Comparison of ENCODE assay signal across 1 cellular context in the genomic region with DNA sequence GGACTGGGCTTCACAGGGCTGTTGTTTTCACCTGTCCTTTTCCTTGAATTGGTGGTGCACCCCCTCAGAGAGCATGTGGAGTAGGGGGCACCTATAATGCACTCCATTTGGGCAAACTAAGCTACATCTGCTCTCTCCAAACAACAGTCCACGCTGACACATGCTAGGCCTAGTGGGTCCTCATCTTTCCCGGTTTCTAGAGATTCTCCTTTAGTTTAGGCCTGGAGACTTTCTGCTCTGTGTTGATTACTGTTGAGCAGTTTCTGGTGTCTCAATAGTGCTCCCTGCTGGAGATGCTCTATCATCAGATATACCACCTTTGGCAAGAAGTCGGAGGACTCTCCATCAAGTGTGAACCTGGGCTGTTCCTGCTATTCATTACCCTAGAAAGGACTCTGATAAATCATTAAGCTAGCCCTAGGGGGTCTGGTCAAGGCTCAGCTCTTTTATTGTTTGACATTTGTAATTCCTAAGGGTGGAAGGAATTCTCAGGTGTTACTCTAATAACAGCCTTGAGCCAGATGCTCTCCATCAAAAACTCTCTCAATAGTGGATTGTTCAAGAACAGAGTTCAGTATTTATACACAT.
TF ChIP-seq lines count a peak whose summit lies in the region.

No MANE protein-coding gene starts in this region.

TF ChIP-seq in K562, 482 proteins besides CTCF, POLR2A, EP300 and RAD21 (continued from another document):
- TF ChIP-seq ZNF592 (IDR thresholded peaks at IDR 0.05) (peak; percentile 39; the same call in 1 of the 2 replicates), JUND (IDR thresholded peaks at IDR 0.05; ENCODE audit: borderline replicate concordance, low read depth, low read length) (0 out of 2 replicates have a peak, but pooled peaks have one; percentile 50), JUND (tag; IDR thresholded peaks at IDR 0.05; ENCODE audit: borderline replicate concordance, low read depth, low read length) (no peak; the same call in 2 of the 3 replicates), ZBTB8A (IDR thresholded peaks at IDR 0.05; ENCODE audit: partially characterized antibody) (no peak), RHOXF2B (CRISPR knock-in tag; conservative IDR thresholded peaks at IDR 0.05) (no peak), TBL1XR1 (IDR thresholded peaks at IDR 0.05; ENCODE audit: low read length in 2 of 2) (peak in 1 of 2 experiments; percentile 35; a peak in 1 of 4 replicates), FOS (IDR thresholded peaks at IDR 0.05; ENCODE audit: extremely low read depth, insufficient read length) (no peak), CC2D1A (IDR thresholded peaks at IDR 0.05) (peak; percentile 69; the same call in 1 of the 2 replicates), PTTG1 (tag; IDR thresholded peaks at IDR 0.05; ENCODE audit: low read depth) (no peak), TOE1 (IDR thresholded peaks at IDR 0.05; ENCODE audit: borderline replicate concordance) (no peak), TOE1 (CRISPR knock-in tag; IDR thresholded peaks at IDR 0.05; ENCODE audit: borderline replicate concordance, low read depth) (no peak), MAFK (IDR thresholded peaks at IDR 0.05; ENCODE audit: low read length) (peak; percentile 15; the same call in 1 of the 2 replicates), ARID3A (IDR thresholded peaks at IDR 0.05; ENCODE audit: borderline replicate concordance, low read depth, low read length) (0 out of 2 replicates have a peak, but pooled peaks have one; percentile 44), RBM14 (IDR thresholded peaks at IDR 0.05; ENCODE audit: borderline replicate concordance, insufficient read depth, low read depth, low read length) (no peak), RBM25 (IDR thresholded peaks at IDR 0.05; ENCODE audit: low read depth, low read length, severe bottlenecking) (no peak), NFIC (IDR thresholded peaks at IDR 0.05) (no peak), JUNB (CRISPR knock-in tag; conservative IDR thresholded peaks at IDR 0.05) (no peak), RCOR1 (IDR thresholded peaks at IDR 0.05; ENCODE audit: borderline replicate concordance in 1 of 2, low read depth in 2 of 2, low read length in 2 of 2) (0 out of 4 replicates have a peak, but pooled peaks of 1 of the 2 experiments have one; percentile 50), MYC (IDR thresholded peaks at IDR 0.05; ENCODE audit: low read depth, low read length) (peak; percentile 40; the same call in 1 of the 2 replicates), MYC (CRISPR knock-in tag; IDR thresholded peaks at IDR 0.05; ENCODE audit: borderline replicate concordance, low read depth) (no peak), HMG20A (CRISPR knock-in tag; conservative IDR thresholded peaks at IDR 0.05) (no peak), YBX1 (IDR thresholded peaks at IDR 0.05) (no peak), MAFF (IDR thresholded peaks at IDR 0.05; ENCODE audit: low read length) (0 out of 2 replicates have a peak, but pooled peaks have one; percentile 17), CTBP1 (IDR thresholded peaks at IDR 0.05; ENCODE audit: borderline replicate concordance) (no peak), ATF4 (CRISPR knock-in tag; IDR thresholded peaks at IDR 0.05) (no peak), DEAF1 (CRISPR knock-in tag; IDR thresholded peaks at IDR 0.05) (peak; percentile 97), ZBTB17 (CRISPR knock-in tag; IDR thresholded peaks at IDR 0.05) (no peak), TCF3 (CRISPR knock-in tag; IDR thresholded peaks at IDR 0.05) (peak; percentile 25; the same call in 1 of the 2 replicates), CEBPB (tag; IDR thresholded peaks at IDR 0.05) (no peak), ZFX (CRISPR knock-in tag; IDR thresholded peaks at IDR 0.05) (no peak; the same call in 1 of the 2 replicates)
- TF ChIP-seq, protein P1, sequence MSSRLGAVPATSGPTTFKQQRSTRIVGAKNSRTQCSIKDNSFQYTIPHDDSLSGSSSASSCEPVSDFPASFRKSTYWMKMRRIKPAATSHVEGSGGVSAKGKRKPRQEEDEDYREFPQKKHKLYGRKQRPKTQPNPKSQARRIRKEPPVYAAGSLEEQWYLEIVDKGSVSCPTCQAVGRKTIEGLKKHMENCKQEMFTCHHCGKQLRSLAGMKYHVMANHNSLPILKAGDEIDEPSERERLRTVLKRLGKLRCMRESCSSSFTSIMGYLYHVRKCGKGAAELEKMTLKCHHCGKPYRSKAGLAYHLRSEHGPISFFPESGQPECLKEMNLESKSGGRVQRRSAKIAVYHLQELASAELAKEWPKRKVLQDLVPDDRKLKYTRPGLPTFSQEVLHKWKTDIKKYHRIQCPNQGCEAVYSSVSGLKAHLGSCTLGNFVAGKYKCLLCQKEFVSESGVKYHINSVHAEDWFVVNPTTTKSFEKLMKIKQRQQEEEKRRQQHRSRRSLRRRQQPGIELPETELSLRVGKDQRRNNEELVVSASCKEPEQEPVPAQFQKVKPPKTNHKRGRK (tag; IDR thresholded peaks at IDR 0.05): no peak
- TF ChIP-seq, protein P2, sequence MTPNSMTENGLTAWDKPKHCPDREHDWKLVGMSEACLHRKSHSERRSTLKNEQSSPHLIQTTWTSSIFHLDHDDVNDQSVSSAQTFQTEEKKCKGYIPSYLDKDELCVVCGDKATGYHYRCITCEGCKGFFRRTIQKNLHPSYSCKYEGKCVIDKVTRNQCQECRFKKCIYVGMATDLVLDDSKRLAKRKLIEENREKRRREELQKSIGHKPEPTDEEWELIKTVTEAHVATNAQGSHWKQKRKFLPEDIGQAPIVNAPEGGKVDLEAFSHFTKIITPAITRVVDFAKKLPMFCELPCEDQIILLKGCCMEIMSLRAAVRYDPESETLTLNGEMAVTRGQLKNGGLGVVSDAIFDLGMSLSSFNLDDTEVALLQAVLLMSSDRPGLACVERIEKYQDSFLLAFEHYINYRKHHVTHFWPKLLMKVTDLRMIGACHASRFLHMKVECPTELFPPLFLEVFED (CRISPR knock-in tag; conservative IDR thresholded peaks at IDR 0.05): no peak
